ENCODE assay signal across 1 cellular context in genomic region chr16:69744363-69745231, GRCh38.
A peak's percentile ranks its signal among the peaks of the same experiment; 100 is the strongest.
TF ChIP-seq lines count a peak whose summit lies in the region.

No MANE protein-coding gene starts in this region.

TF ChIP-seq in HepG2, 621 proteins besides CTCF, POLR2A, EP300 and RAD21:
- TF ChIP-seq YEATS4 (CRISPR knock-in tag; IDR thresholded peaks at IDR 0.05; ENCODE audit: borderline replicate concordance) (no peak), ZNF652 (CRISPR knock-in tag; IDR thresholded peaks at IDR 0.05; ENCODE audit: borderline replicate concordance, low read depth) (no peak), ZNF367 (CRISPR knock-in tag; IDR thresholded peaks at IDR 0.05; ENCODE audit: borderline replicate concordance) (no peak), POGZ (CRISPR knock-in tag; IDR thresholded peaks at IDR 0.05) (no peak), SOX13 (IDR thresholded peaks at IDR 0.05) (no peak), SOX13 (CRISPR knock-in tag; conservative IDR thresholded peaks at IDR 0.05 in 1 of 2, IDR thresholded peaks at IDR 0.05 in 1 of 2) (no peak), TAF1 (CRISPR knock-in tag; IDR thresholded peaks at IDR 0.05) (0 out of 2 replicates have a peak, but pooled peaks have one; percentile 9), PRPF4 (IDR thresholded peaks at IDR 0.05; ENCODE audit: low read depth, low read length, poor library complexity, severe bottlenecking) (peak; percentile 81), ZNF629 (CRISPR knock-in tag; conservative IDR thresholded peaks at IDR 0.05) (no peak), ZNF317 (CRISPR knock-in tag; IDR thresholded peaks at IDR 0.05) (no peak), AHR (CRISPR knock-in tag; IDR thresholded peaks at IDR 0.05) (no peak), MTA1 (CRISPR knock-in tag; IDR thresholded peaks at IDR 0.05; ENCODE audit: borderline replicate concordance) (0 out of 2 replicates have a peak, but pooled peaks have one; percentile 7), RELA (CRISPR knock-in tag; IDR thresholded peaks at IDR 0.05) (no peak), ZNF703 (CRISPR knock-in tag; IDR thresholded peaks at IDR 0.05; ENCODE audit: borderline replicate concordance) (no peak), ZNF24 (IDR thresholded peaks at IDR 0.05) (no peak), AGO2 (optimal IDR thresholded peaks at IDR 0.05; ENCODE audit: low read depth, low read length) (peak; percentile 31)
- TF ChIP-seq, protein P1, sequence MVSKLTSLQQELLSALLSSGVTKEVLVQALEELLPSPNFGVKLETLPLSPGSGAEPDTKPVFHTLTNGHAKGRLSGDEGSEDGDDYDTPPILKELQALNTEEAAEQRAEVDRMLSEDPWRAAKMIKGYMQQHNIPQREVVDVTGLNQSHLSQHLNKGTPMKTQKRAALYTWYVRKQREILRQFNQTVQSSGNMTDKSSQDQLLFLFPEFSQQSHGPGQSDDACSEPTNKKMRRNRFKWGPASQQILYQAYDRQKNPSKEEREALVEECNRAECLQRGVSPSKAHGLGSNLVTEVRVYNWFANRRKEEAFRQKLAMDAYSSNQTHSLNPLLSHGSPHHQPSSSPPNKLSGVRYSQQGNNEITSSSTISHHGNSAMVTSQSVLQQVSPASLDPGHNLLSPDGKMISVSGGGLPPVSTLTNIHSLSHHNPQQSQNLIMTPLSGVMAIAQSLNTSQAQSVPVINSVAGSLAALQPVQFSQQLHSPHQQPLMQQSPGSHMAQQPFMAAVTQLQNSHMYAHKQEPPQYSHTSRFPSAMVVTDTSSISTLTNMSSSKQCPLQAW (CRISPR knock-in tag; IDR thresholded peaks at IDR 0.05), result no peak
- TF ChIP-seq, protein P2, sequence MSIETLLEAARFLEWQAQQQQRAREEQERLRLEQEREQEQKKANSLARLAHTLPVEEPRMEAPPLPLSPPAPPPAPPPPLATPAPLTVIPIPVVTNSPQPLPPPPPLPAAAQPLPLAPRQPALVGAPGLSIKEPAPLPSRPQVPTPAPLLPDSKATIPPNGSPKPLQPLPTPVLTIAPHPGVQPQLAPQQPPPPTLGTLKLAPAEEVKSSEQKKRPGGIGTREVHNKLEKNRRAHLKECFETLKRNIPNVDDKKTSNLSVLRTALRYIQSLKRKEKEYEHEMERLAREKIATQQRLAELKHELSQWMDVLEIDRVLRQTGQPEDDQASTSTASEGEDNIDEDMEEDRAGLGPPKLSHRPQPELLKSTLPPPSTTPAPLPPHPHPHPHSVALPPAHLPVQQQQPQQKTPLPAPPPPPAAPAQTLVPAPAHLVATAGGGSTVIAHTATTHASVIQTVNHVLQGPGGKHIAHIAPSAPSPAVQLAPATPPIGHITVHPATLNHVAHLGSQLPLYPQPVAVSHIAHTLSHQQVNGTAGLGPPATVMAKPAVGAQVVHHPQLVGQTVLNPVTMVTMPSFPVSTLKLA (IDR thresholded peaks at IDR 0.05), result no peak
- TF ChIP-seq, protein P3, sequence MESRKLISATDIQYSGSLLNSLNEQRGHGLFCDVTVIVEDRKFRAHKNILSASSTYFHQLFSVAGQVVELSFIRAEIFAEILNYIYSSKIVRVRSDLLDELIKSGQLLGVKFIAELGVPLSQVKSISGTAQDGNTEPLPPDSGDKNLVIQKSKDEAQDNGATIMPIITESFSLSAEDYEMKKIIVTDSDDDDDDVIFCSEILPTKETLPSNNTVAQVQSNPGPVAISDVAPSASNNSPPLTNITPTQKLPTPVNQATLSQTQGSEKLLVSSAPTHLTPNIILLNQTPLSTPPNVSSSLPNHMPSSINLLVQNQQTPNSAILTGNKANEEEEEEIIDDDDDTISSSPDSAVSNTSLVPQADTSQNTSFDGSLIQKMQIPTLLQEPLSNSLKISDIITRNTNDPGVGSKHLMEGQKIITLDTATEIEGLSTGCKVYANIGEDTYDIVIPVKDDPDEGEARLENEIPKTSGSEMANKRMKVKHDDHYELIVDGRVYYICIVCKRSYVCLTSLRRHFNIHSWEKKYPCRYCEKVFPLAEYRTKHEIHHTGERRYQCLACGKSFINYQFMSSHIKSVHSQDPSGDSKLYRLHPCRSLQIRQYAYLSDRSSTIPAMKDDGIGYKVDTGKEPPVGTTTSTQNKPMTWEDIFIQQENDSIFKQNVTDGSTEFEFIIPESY (CRISPR knock-in tag; IDR thresholded peaks at IDR 0.05), result peak; percentile 55; the same call in 1 of the 2 replicates
- TF ChIP-seq, protein P4, sequence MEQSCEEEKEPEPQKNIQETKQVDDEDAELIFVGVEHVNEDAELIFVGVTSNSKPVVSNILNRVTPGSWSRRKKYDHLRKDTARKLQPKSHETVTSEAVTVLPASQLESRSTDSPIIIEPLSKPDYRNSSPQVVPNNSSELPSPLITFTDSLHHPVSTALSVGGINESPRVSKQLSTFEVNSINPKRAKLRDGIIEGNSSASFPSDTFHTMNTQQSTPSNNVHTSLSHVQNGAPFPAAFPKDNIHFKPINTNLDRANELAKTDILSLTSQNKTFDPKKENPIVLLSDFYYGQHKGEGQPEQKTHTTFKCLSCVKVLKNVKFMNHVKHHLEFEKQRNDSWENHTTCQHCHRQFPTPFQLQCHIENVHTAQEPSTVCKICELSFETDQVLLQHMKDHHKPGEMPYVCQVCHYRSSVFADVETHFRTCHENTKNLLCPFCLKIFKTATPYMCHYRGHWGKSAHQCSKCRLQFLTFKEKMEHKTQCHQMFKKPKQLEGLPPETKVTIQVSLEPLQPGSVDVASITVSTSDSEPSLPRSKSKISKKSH (CRISPR knock-in tag; IDR thresholded peaks at IDR 0.05; ENCODE audit: borderline replicate concordance), result no peak
